Comparison of ENCODE assay signal across 18 cellular contexts in the genomic region with DNA sequence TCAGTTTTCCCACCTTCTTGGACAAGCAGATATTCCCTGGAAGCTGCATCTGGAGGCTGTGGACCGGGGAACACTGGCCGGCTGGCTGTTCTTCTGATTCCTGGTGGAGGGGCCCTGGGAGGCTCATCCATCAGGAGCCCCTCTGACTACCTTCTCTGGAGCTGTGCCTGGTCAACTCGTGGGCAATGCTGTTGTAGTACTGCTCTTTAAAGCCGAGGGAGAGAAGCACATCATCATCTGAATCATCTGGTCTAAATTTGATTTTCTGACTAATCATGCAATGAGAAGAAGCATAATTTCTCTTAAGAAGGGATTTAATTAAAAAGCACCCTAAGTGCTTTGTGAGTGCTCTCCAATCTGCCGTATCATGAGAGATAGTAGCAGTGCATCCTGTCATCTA.
DNase-seq lines count a peak whose midpoint lies in the region; ATAC-seq, FAIRE-seq and TF ChIP-seq lines count a peak whose summit lies in the region.
"Had no signal": no experiment of that assay in that cellular context is flagged by ENCODE, and none has a peak within 500 bp of the region (broad histone marks: within the 10 kb centered on the region; RNA-seq: fewer than 3 reads in every experiment).

No MANE protein-coding gene starts in this region.

- intact Hi-C loops in Right ventricle myocardium inferior (cut with DNase I): no loop called here
- intact Hi-C loops in PC-3 (cut with micrococcal nuclease): no loop called here
- intact Hi-C loops in pancreas (cut with DNase I): loop anchor here in 1 of 3 donors (10.0 kb wide), 1 partner anchor 52 kb away; no protein-coding TSS in a partner anchor

- H3K4me3 Mint-ChIP-seq in mesothelial cell of epicardium: no peak overlapping the region
- H3K4me3 Mint-ChIP-seq: CD4-positive, CD25-positive, alpha-beta regulatory T cell had no signal

- H3K27ac ChIP-seq in cardiac muscle cell (peak overlapping the region; percentile 17), PC-3 (ENCODE audit: low read length) (peak overlapping the region; percentile 70), pancreas (no peak overlapping the region)
- H3K27ac ChIP-seq: Peyer's patch, SJSA1 had no signal

- H3K27ac Mint-ChIP-seq in mesothelial cell of epicardium: no peak overlapping the region
- H3K27ac Mint-ChIP-seq: CD4-positive, CD25-positive, alpha-beta regulatory T cell had no signal

- no peaks in the 10 kb centered on the region for H3K9me3 ChIP-seq in cardiac muscle cell (ENCODE audit: low read depth)
- H3K9me3 ChIP-seq in PC-3 (ENCODE audit: low read length): no peaks in the 10 kb centered on the region
- no peaks in the 10 kb centered on the region for H3K9me3 ChIP-seq in pancreas
- H3K9me3 ChIP-seq: Peyer's patch had no signal

- no peaks in the 10 kb centered on the region for H4K20me1 ChIP-seq in PC-3 (ENCODE audit: low read length)

- H3K27me3 ChIP-seq in cardiac muscle cell: no peaks in the 10 kb centered on the region
- H3K27me3 ChIP-seq in PC-3 (ENCODE audit: low read length): no peaks in the 10 kb centered on the region
- no peaks in the 10 kb centered on the region for H3K27me3 ChIP-seq in pancreas
- H3K27me3 ChIP-seq: Peyer's patch, SJSA1 had no signal

- no peak overlapping the region for H3K4me3 ChIP-seq in cardiac muscle cell
- no peak overlapping the region for H3K4me3 ChIP-seq in PC-3 (ENCODE audit: low read length)
- H3K4me3 ChIP-seq in pancreas: no peak overlapping the region
- H3K4me3 ChIP-seq: Peyer's patch, SJSA1 had no signal

- WGBS in pancreas, 2 donors: 79 to 90% methylated on average over 5 of the region's 5 CpGs

- no peak overlapping the region for H3K9ac ChIP-seq in PC-3 (ENCODE audit: low read length)

- no peaks in the 10 kb centered on the region for H3K27me3 Mint-ChIP-seq in mesothelial cell of epicardium (ENCODE audit: low read depth)

- no TSS peak for BruUV-seq in PC-3 (replicated peaks; lab: Mats Ljungman, UMichigan)

- TF ChIP-seq CTCF in cardiac muscle cell (IDR thresholded peaks at IDR 0.05; ENCODE audit: low read depth, low read length): no peak
- no peak for TF ChIP-seq CTCF in PC-3 (conservative IDR thresholded peaks at IDR 0.05; ENCODE audit: low read depth, low read length)
- TF ChIP-seq CTCF in mesothelial cell of epicardium (IDR thresholded peaks at IDR 0.05; ENCODE audit: unreplicated experiment): no peak
- TF ChIP-seq CTCF in pancreas (IDR thresholded peaks at IDR 0.05): no peak

- H3K36me3 ChIP-seq in cardiac muscle cell (peaks cover 13% of the 10 kb centered on the region), PC-3 (ENCODE audit: low read depth, low read length) (no peaks in the 10 kb centered on the region), pancreas (no peaks in the 10 kb centered on the region)
- H3K36me3 ChIP-seq: Peyer's patch, SJSA1 had no signal

- no peak overlapping the region for H2AFZ ChIP-seq in PC-3 (ENCODE audit: low read length)

- H3K79me2 ChIP-seq in PC-3 (ENCODE audit: low read length): no peaks in the 10 kb centered on the region

- H3F3A ChIP-seq in PC-3 (ENCODE audit: low read length, unreplicated experiment): no peaks in the 10 kb centered on the region

- no peak overlapping the region for H3K4me2 ChIP-seq in PC-3 (ENCODE audit: low read length)

- H3K9me2 ChIP-seq in PC-3 (replicated peaks; ENCODE audit: low read length): no peaks in the 10 kb centered on the region

- no peaks in the 10 kb centered on the region for H3K36me3 Mint-ChIP-seq in mesothelial cell of epicardium
- H3K36me3 Mint-ChIP-seq: CD4-positive, CD25-positive, alpha-beta regulatory T cell had no signal

- DNase-seq in cardiac muscle cell (ENCODE audit: low read depth in 1 of 2, low spot score in 1 of 2) (no peak), Right ventricle myocardium inferior (ENCODE audit: missing footprints) (no peak), PC-3 (no peak), islet precursor cell (peak; percentile 39), RPMI8226 (no peak), mesothelial cell of epicardium (ENCODE audit: low spot score in 2 of 2, unreplicated experiment in 2 of 2) (no peak), pancreas (no peak)
- DNase-seq: CD4-positive, CD25-positive, alpha-beta regulatory T cell; DMS79; Karpas-422; MV-4-11; NCI-H1105 treated with DMSO at 0.1 percent for 48 hours; NCI-H2081 treated with DMSO at 0.1 percent for 48 hours; NCI-H748 treated with DMSO at 0.1 percent for 48 hours; SW 1271 had no signal

- peaks cover 24% of the 10 kb centered on the region for H3K4me1 ChIP-seq in cardiac muscle cell (ENCODE audit: low read depth)
- H3K4me1 ChIP-seq in PC-3 (ENCODE audit: insufficient read depth, low read length): peaks cover 25% of the 10 kb centered on the region
- H3K4me1 ChIP-seq in pancreas: no peaks in the 10 kb centered on the region
- H3K4me1 ChIP-seq: Peyer's patch, SJSA1 had no signal

- ATAC-seq in Right ventricle myocardium inferior (no peak), PC-3 (peak; percentile 37), pancreas (no peak)

- FAIRE-seq in pancreas (lab: Jason Lieb, UNC): no peak
- FAIRE-seq: GM19239 had no signal

- H3K9me3 Mint-ChIP-seq in mesothelial cell of epicardium: no peaks in the 10 kb centered on the region
- H3K9me3 Mint-ChIP-seq: CD4-positive, CD25-positive, alpha-beta regulatory T cell had no signal

- H3K4me1 Mint-ChIP-seq in mesothelial cell of epicardium: no peaks in the 10 kb centered on the region
- H3K4me1 Mint-ChIP-seq: CD4-positive, CD25-positive, alpha-beta regulatory T cell had no signal

- CTCF ChIA-PET in PC-3 (lab: Charles Lee): no interaction called here

- POLR2A ChIA-PET in PC-3 (lab: Charles Lee; ENCODE audit: unreplicated experiment): no interaction called here

Comparison
In these comparisons a context has a peak if more than half of its experiments do, and no peak if none do; other contexts are left out.
1. H3K27ac ChIP-seq: peak in cardiac muscle cell (single experiment) and PC-3 (single experiment); none in pancreas (0 of 4).